8 cellular contexts compared by ENCODE assay signal in the genomic region with DNA sequence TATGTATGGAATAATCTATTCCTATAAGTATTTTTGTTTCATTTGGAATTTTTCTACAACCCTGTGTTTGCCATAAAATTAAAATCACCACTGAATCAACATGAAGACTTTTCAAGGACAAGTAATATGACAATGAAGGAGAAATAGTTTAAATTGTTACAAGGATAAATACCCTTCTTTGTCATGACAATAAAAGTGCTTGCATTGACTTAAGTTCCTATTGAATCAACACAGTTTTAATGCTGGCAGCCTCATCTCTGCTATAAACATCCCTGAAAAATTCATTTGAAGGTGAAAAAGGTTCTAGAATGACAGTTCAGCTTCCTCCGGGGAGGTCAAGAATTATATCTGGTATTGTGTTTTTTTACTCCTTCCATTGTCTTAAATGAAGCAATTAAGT.
"Had no signal": no experiment of that assay in that cellular context is flagged by ENCODE, and none has a peak within 500 bp of the region (broad histone marks: within the 10 kb centered on the region; RNA-seq: fewer than 3 reads in every experiment).

No MANE protein-coding gene starts in this region.

- H3K27me3 Mint-ChIP-seq: IgD-negative memory B cell had no signal

- H3K36me3 Mint-ChIP-seq: IgD-negative memory B cell had no signal

- H3K4me3 ChIP-seq: HAP-1 had no signal

- H3K27ac ChIP-seq: HL-60 had no signal

- H3K9me3 ChIP-seq: HAP-1 had no signal

- H3K27ac Mint-ChIP-seq: HFFc6, IgD-negative memory B cell had no signal

- H3K4me1 Mint-ChIP-seq: IgD-negative memory B cell had no signal

- ATAC-seq: HCT116, HepG2 had no signal

- H3K4me3 Mint-ChIP-seq: HFFc6, IgD-negative memory B cell had no signal

- H3K36me3 ChIP-seq: HAP-1 had no signal

- DNase-seq: GOT3, HFFc6, KBM-7 had no signal
